ENCODE assay signal across 19 cellular contexts in the genomic region with DNA sequence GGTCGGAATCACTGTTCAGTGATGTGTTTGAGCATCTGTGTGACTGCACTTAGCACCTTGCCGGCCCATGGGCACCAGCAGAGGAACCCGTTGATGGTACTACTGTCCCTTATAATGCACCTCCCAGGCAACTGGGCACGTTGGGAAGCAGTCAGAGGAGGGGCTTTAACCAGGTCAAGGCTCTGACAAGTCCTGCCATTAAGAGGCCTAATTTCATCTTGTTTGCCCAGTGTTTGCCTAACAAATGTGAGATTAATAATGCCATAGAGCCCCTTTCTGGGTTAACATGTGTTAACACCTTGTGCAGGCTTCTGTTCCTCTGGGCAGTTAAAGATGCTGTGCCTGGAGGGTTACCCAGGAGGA.
DNase-seq lines count a peak whose midpoint lies in the region; TF ChIP-seq lines count a peak whose summit lies in the region.
"Had no signal": no experiment of that assay in that cellular context is flagged by ENCODE, and none has a peak within 500 bp of the region (broad histone marks: within the 10 kb centered on the region; RNA-seq: fewer than 3 reads in every experiment).

No MANE protein-coding gene starts in this region.

- H3K79me2 ChIP-seq in H9 (ENCODE audit: insufficient read depth, low read length): no peaks in the 10 kb centered on the region

- H3K23me2 ChIP-seq in H9 (ENCODE audit: insufficient read length, low read depth, low read length, poor library complexity, severe bottlenecking): no peaks in the 10 kb centered on the region

- no peak overlapping the region for H3K56ac ChIP-seq in H9 (ENCODE audit: insufficient read length, low read depth, low read length)

- H2BK15ac ChIP-seq in H9 (ENCODE audit: low read depth, low read length): no peak overlapping the region

- no peak overlapping the region for H2BK5ac ChIP-seq in H9 (ENCODE audit: insufficient read length, low read length)

- no peaks in the 10 kb centered on the region for H3K79me1 ChIP-seq in H9 (ENCODE audit: insufficient read depth, low read depth, low read length, poor library complexity, severe bottlenecking)

- no peak overlapping the region for H2AK5ac ChIP-seq in H9 (ENCODE audit: insufficient read length, low read length)

- no peaks in the 10 kb centered on the region for H3K27me3 Mint-ChIP-seq in activated CD4-positive, alpha-beta T cell treated with anti-CD3 and anti-CD28 coated beads, Interleukin-2, amount 10 ng/mL, durations not matched to agents 7 days and 5 days
- H3K27me3 Mint-ChIP-seq in H9 (ENCODE audit: low read depth): no peaks in the 10 kb centered on the region
- no peaks in the 10 kb centered on the region for H3K27me3 Mint-ChIP-seq in brain
- H3K27me3 Mint-ChIP-seq in osteocyte (ENCODE audit: unreplicated experiment): no peaks in the 10 kb centered on the region
- H3K27me3 Mint-ChIP-seq: CD4-positive, alpha-beta memory T cell had no signal

- H3K27ac ChIP-seq in H9 (ENCODE audit: insufficient read length, low read depth, low read length) (no peak overlapping the region), stomach (peak overlapping the region in 4 of 5 donors; percentile 5 to 64 (median 26))

- no peak overlapping the region for H3T11ph ChIP-seq in H9 (ENCODE audit: low read length)

- TF ChIP-seq CTCF in H9 (conservative IDR thresholded peaks at IDR 0.05) (no peak), brain (conservative IDR thresholded peaks at IDR 0.05) (no peak), stomach (IDR thresholded peaks at IDR 0.05) (no peak), osteocyte (IDR thresholded peaks at IDR 0.05) (no peak)

- no peaks in the 10 kb centered on the region for H4K20me1 ChIP-seq in H9 (ENCODE audit: control insufficient read depth, insufficient read depth, insufficient read length)

- H3K4me1 ChIP-seq in H9 (ENCODE audit: insufficient read depth, low read length) (no peaks in the 10 kb centered on the region), stomach (peaks cover 5 to 57% (median 22%) of the 10 kb centered on the region in 4 donors)
- H3K4me1 ChIP-seq: BE2C had no signal

- H3K18ac ChIP-seq in H9 (ENCODE audit: insufficient read length, low read depth, low read length): no peak overlapping the region

- H3K27me3 ChIP-seq in H9 (ENCODE audit: insufficient read depth, low read length) (no peaks in the 10 kb centered on the region), stomach (no peaks in the 10 kb centered on the region)
- H3K27me3 ChIP-seq: BE2C had no signal

- no peak overlapping the region for H3K23ac ChIP-seq in H9 (ENCODE audit: insufficient read length, low read depth, low read length)

- no peak overlapping the region for H3K4me2 ChIP-seq in H9 (ENCODE audit: insufficient read depth, insufficient read length, low read length)

- H3K4me3 ChIP-seq in stomach: no peak overlapping the region

- no CpG with 5 or more reads among the region's 4 CpGs for whole genome bisulfite sequencing in H9 (ENCODE audit: extremely low coverage, insufficient read length, low lambda C conversion rate)
- WGBS in stomach, 5 donors: 85 to 100% (median 95%) methylated on average over 4 of the region's 4 CpGs

- H2BK12ac ChIP-seq in H9 (ENCODE audit: insufficient read length, low read depth, low read length): no peak overlapping the region

- DNase-seq in activated CD4-positive, alpha-beta T cell treated with anti-CD3 and anti-CD28 coated beads, Interleukin-2, amount 10 ng/mL, durations not matched to agents 7 days and 5 days: no peak
- DNase-seq in activated CD4-positive, alpha-beta T cell treated with anti-CD3 and anti-CD28 coated beads, Interleukin-2, amount 50 U/mL, for 1 hour: no peak
- no peak for DNase-seq in H9
- no peak for DNase-seq in stomach
- DNase-seq in NCI-H2081 (lab: John Stamatoyannopoulos, UW): no peak
- no peak for DNase-seq in D341Med (ENCODE audit: low spot score)
- DNase-seq in osteocyte (ENCODE audit: extremely low spot score, unreplicated experiment): no peak
- DNase-seq: 8988T; BE2C; Calu3; CD4-positive, alpha-beta memory T cell; H7; IMR-90; Kasumi-1; NCI-H1105; NCI-H1694 treated with DMSO at 0.1 percent for 48 hours; NCI-H345; NCI-H526 treated with DMSO at 0.1 percent for 48 hours had no signal

- no peak overlapping the region for H2BK120ac ChIP-seq in H9 (ENCODE audit: low read depth, low read length, poor library complexity, severe bottlenecking)

- no peak overlapping the region for H4K91ac ChIP-seq in H9 (ENCODE audit: insufficient read length, low read depth, low read length)

- H2AFZ ChIP-seq in H9 (ENCODE audit: low read length): no peak overlapping the region

- H3K9me3 ChIP-seq in H9 (ENCODE audit: control insufficient read depth, low read depth, low read length) (no peaks in the 10 kb centered on the region), stomach (no peaks in the 10 kb centered on the region)
- H3K9me3 ChIP-seq: BE2C had no signal

- no peaks in the 10 kb centered on the region for H3K4me1 Mint-ChIP-seq in activated CD4-positive, alpha-beta T cell treated with anti-CD3 and anti-CD28 coated beads, Interleukin-2, amount 10 ng/mL, durations not matched to agents 7 days and 5 days
- H3K4me1 Mint-ChIP-seq in H9 (peaks cover 5 to 7% of the 10 kb centered on the region in 2 experiments), brain (peaks cover 25% of the 10 kb centered on the region), osteocyte (ENCODE audit: unreplicated experiment) (no peaks in the 10 kb centered on the region)

- no peak overlapping the region for H2BK20ac ChIP-seq in H9 (ENCODE audit: low read depth, low read length, poor library complexity, severe bottlenecking)

- H3K9ac ChIP-seq in H9 (ENCODE audit: extremely low read depth, insufficient read length, low read length): no peak overlapping the region

- H3K4me3 Mint-ChIP-seq in activated CD4-positive, alpha-beta T cell treated with anti-CD3 and anti-CD28 coated beads, Interleukin-2, amount 10 ng/mL, durations not matched to agents 7 days and 5 days: no peak overlapping the region
- H3K4me3 Mint-ChIP-seq in H9 (no peak overlapping the region), brain (no peak overlapping the region), osteocyte (ENCODE audit: unreplicated experiment) (no peak overlapping the region)
- H3K4me3 Mint-ChIP-seq: CD4-positive, alpha-beta memory T cell had no signal

- POLR2A ChIA-PET in activated CD4-positive, alpha-beta T cell treated with anti-CD3 and anti-CD28 coated beads, Interleukin-2, amount 10 ng/mL, durations not matched to agents 7 days and 5 days (lab: Charles Lee): no interaction called here

- H3K4ac ChIP-seq in H9 (ENCODE audit: low read depth, low read length): no peak overlapping the region

- H3K9me3 Mint-ChIP-seq in activated CD4-positive, alpha-beta T cell treated with anti-CD3 and anti-CD28 coated beads, Interleukin-2, amount 10 ng/mL, durations not matched to agents 7 days and 5 days: no peaks in the 10 kb centered on the region
- H3K9me3 Mint-ChIP-seq in H9: no peaks in the 10 kb centered on the region
- no peaks in the 10 kb centered on the region for H3K9me3 Mint-ChIP-seq in brain
- no peaks in the 10 kb centered on the region for H3K9me3 Mint-ChIP-seq in osteocyte (ENCODE audit: unreplicated experiment)
- H3K9me3 Mint-ChIP-seq: CD4-positive, alpha-beta memory T cell had no signal

- TF ChIP-seq EP300 in stomach (IDR thresholded peaks at IDR 0.05): no peak

- H3K27ac Mint-ChIP-seq in activated CD4-positive, alpha-beta T cell treated with anti-CD3 and anti-CD28 coated beads, Interleukin-2, amount 10 ng/mL, durations not matched to agents 7 days and 5 days: peak overlapping the region; percentile 60
- peak overlapping the region in 2 of 3 experiments; percentile 12 to 25; a peak in 2 of 7 replicates for H3K27ac Mint-ChIP-seq in H9
- H3K27ac Mint-ChIP-seq in brain: peak overlapping the region in 3 of 5 experiments; percentile 49 to 60 (median 53)
- no peak overlapping the region for H3K27ac Mint-ChIP-seq in osteocyte (ENCODE audit: unreplicated experiment)

- TF ChIP-seq POLR2A in stomach (IDR thresholded peaks at IDR 0.05): no peak

- no peak overlapping the region for H4K5ac ChIP-seq in H9 (ENCODE audit: insufficient read length, low read depth, low read length)

- no peak overlapping the region for H3K14ac ChIP-seq in H9 (ENCODE audit: insufficient read depth, low read length)

- H3K36me3 Mint-ChIP-seq in activated CD4-positive, alpha-beta T cell treated with anti-CD3 and anti-CD28 coated beads, Interleukin-2, amount 10 ng/mL, durations not matched to agents 7 days and 5 days (ENCODE audit: low read depth): peaks cover 14% of the 10 kb centered on the region
- H3K36me3 Mint-ChIP-seq in H9 (ENCODE audit: insufficient read depth in 1 of 3, low read depth in 3 of 3): peaks cover 23 to 48% (median 48%) of the 10 kb centered on the region in 3 experiments
- peaks cover 69% of the 10 kb centered on the region for H3K36me3 Mint-ChIP-seq in brain
- peaks cover 17% of the 10 kb centered on the region for H3K36me3 Mint-ChIP-seq in osteocyte (ENCODE audit: unreplicated experiment)

- peaks cover 23 to 97% (median 94%) of the 10 kb centered on the region in 4 donors for H3K36me3 ChIP-seq in stomach
- H3K36me3 ChIP-seq: BE2C had no signal

- intact Hi-C loops in stomach (cut with DNase I; ENCODE audit: low total_unique reads): no loop called here

- CTCF ChIA-PET in activated CD4-positive, alpha-beta T cell treated with anti-CD3 and anti-CD28 coated beads, Interleukin-2, amount 10 ng/mL, durations not matched to agents 7 days and 5 days (lab: Charles Lee): no interaction called here

- H4K8ac ChIP-seq in H9 (replicated peaks; ENCODE audit: insufficient read length, low read depth, low read length): no peak overlapping the region
